In the genomic region with DNA sequence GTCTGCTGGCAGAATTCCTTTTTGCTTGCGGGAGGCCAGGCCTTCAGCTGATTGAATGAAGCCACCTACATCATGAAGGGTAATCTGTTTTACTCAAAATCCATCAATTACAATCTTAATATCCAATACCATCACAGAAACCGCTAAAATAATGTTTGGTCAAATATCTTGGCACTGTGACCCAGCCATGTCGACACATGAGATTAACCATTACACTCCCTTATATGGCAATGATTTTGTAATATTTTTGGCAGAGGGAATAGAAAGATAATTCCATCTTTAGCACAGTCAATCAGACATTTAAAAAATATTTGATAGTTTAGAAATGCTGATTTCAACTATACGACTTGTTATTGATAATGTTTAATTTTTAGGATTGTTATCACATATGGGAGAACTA, we compare ENCODE assay signal across 24 cellular contexts. TPM values are rescaled to one million over a fixed set of nuclear protein-coding genes. Genes with fewer than 3 reads are reported as not detected.
"Had no signal": no experiment of that assay in that cellular context is flagged by ENCODE, and none has a peak within 500 bp of the region (broad histone marks: within the 10 kb centered on the region; RNA-seq: fewer than 3 reads in every experiment).

No MANE protein-coding gene starts in this region.

- H3K27me3 ChIP-seq: colonic mucosa, esophagus squamous epithelium, stomach had no signal

- H3K27ac Mint-ChIP-seq: naive thymus-derived CD4-positive, alpha-beta T cell; nephron progenitor cell had no signal

- H3K36me3 Mint-ChIP-seq: naive thymus-derived CD4-positive, alpha-beta T cell had no signal

- H3K36me3 ChIP-seq: colonic mucosa, esophagus squamous epithelium, prostate gland, stomach had no signal

- H3K4me1 Mint-ChIP-seq: naive thymus-derived CD4-positive, alpha-beta T cell; nephron progenitor cell had no signal

- H3K9ac ChIP-seq: parathyroid adenoma had no signal

- H3K27ac ChIP-seq: colonic mucosa, parathyroid adenoma, prostate gland, skin epidermis, stomach had no signal

- H3K4me3 Mint-ChIP-seq: naive thymus-derived CD4-positive, alpha-beta T cell; nephron progenitor cell had no signal

- H3K4me3 ChIP-seq: colonic mucosa, esophagus squamous epithelium, prostate gland, skin epidermis, stomach had no signal

- H3K9me3 ChIP-seq: colonic mucosa, esophagus squamous epithelium, prostate gland had no signal

- DNase-seq: caudate nucleus; colonic mucosa; dermis blood vessel endothelial cell; esophagus squamous epithelium; hypothalamus; kidney; left colon; naive thymus-derived CD4-positive, alpha-beta T cell; nephron progenitor cell; stimulated activated CD4-positive, alpha-beta T cell treated with anti-CD3 and anti-CD28 coated beads, Interleukin-2, amount 100 ng/mL, for 24 hours; stimulated activated CD4-positive, alpha-beta T cell treated with anti-CD3 and anti-CD28 coated beads, Interleukin-4, amount 100 ng/mL, for 4 hours; stimulated activated naive CD4-positive, alpha-beta T cell; stomach; trophoblast cell had no signal

- H3K4me1 ChIP-seq: colonic mucosa, esophagus squamous epithelium, parathyroid adenoma, prostate gland had no signal

- ATAC-seq: left colon had no signal

RNA-seq across cellular contexts. Expression of gene SLC39A12, which starts 36.5 kb away (rescaled TPM):
- total RNA-seq: epithelial cell of proximal tubule; esophagus squamous epithelium; fibroblast of villous mesenchyme; mononuclear cell; naive thymus-derived CD4-positive, alpha-beta T cell; prostate gland; renal cortical epithelial cell; sciatic nerve; stomach; urinary bladder had no signal
- polyA plus RNA-seq: liver; naive thymus-derived CD4-positive, alpha-beta T cell; stomach had no signal
